2 cellular contexts compared by ENCODE assay signal in genomic region chr14:75519394-75519793, GRCh38.
TF ChIP-seq lines count a peak whose summit lies in the region.

No MANE protein-coding gene starts in this region.

TF ChIP-seq in HEK293, 187 proteins besides CTCF, POLR2A, EP300 and RAD21:
- TF ChIP-seq TCF7L2 (IDR thresholded peaks at IDR 0.05; ENCODE audit: borderline replicate concordance, low read depth, low read length) (no peak), TRIM28 (IDR thresholded peaks at IDR 0.05; ENCODE audit: borderline replicate concordance, low read length) (no peak), SCRT1 (tag by site-specific recombination; IDR thresholded peaks at IDR 0.05; ENCODE audit: borderline replicate concordance) (peak; percentile 58; the same call in 1 of the 2 replicates), WT1 (tag by site-specific recombination; IDR thresholded peaks at IDR 0.05) (no peak), ZEB2 (tag by site-specific recombination; IDR thresholded peaks at IDR 0.05) (no peak), ZNF639 (tag by site-specific recombination; IDR thresholded peaks at IDR 0.05) (no peak), ZNF221 (tag by site-specific recombination; IDR thresholded peaks at IDR 0.05; ENCODE audit: borderline replicate concordance) (no peak), ZNF148 (tag by site-specific recombination; IDR thresholded peaks at IDR 0.05; ENCODE audit: borderline replicate concordance) (no peak), ATF2 (tag by site-specific recombination; IDR thresholded peaks at IDR 0.05; ENCODE audit: low read depth) (no peak), OVOL3 (tag by site-specific recombination; IDR thresholded peaks at IDR 0.05) (no peak), SP2 (tag by site-specific recombination; IDR thresholded peaks at IDR 0.05) (no peak), SCRT2 (tag by site-specific recombination; IDR thresholded peaks at IDR 0.05) (peak; percentile 83), ZNF350 (tag by site-specific recombination; IDR thresholded peaks at IDR 0.05) (no peak), ELK4 (IDR thresholded peaks at IDR 0.05; ENCODE audit: borderline replicate concordance, low read depth, low read length) (no peak), ZNF664 (tag by site-specific recombination; IDR thresholded peaks at IDR 0.05) (no peak), ZNF776 (tag by site-specific recombination; IDR thresholded peaks at IDR 0.05; ENCODE audit: borderline replicate concordance) (no peak), ZBTB6 (tag by site-specific recombination; IDR thresholded peaks at IDR 0.05) (no peak)

TF ChIP-seq in GM12878, 131 proteins besides CTCF, POLR2A, EP300 and RAD21:
- TF ChIP-seq BCL3 (IDR thresholded peaks at IDR 0.05; ENCODE audit: borderline replicate concordance, insufficient read depth, low read depth, low read length, poor library complexity, severe bottlenecking) (no peak), ZBTB40 (IDR thresholded peaks at IDR 0.05; ENCODE audit: borderline replicate concordance) (0 out of 2 replicates have a peak, but pooled peaks have one; percentile 16)
